8 cellular contexts compared by ENCODE assay signal in the genomic region with DNA sequence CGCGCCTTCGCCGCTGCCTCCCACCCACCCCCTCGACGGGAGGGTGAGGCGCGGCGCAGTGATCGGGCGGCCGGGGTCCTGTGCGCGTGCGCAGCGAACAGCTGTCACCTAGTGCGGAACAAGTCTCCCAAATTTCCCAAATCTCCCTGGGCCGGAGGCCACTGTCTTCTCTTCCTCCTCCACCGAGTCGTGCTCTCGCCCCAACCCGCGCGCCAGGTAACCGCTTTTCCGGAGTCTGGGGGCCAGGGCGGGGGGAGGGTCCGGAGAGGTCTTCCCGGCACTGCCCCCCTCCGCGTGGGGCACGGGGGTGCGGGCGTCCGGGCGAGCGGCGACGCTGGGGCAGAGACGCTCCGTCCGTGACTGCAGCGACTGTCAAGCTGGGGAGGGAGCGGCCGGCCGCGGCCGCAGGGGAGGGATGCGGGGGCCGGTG. TPM values are rescaled to one million over a fixed set of nuclear protein-coding genes. Genes with fewer than 3 reads are reported as not detected.
DNase-seq lines count a peak whose midpoint lies in the region; ATAC-seq, FAIRE-seq and TF ChIP-seq lines count a peak whose summit lies in the region.

No MANE protein-coding gene starts in this region.

- no peaks in the 10 kb centered on the region for H3K9me2 ChIP-seq in hepatocyte (replicated peaks; ENCODE audit: insufficient read depth)

- peak overlapping the region; percentile 100 for H3K27ac Mint-ChIP-seq in activated T-helper 17 cell treated with anti-CD3 and anti-CD28 coated beads, Interleukin-2, amount 50 U/mL, for 72 hours

- intact Hi-C loops in A673 (cut with micrococcal nuclease; ENCODE audit: unreplicated experiment): loop anchor here (2.0 kb wide), 1 partner anchor 77 kb away; no protein-coding TSS in a partner anchor

- CTCF ChIA-PET in A673 (lab: Charles Lee): no interaction called here

- H3K27ac ChIP-seq in A673 (ENCODE audit: low read depth, low read length, poor library complexity, severe bottlenecking): peak overlapping the region; percentile 87
- peak overlapping the region; percentile 96 for H3K27ac ChIP-seq in hepatocyte
- peak overlapping the region; percentile 98 for H3K27ac ChIP-seq in small intestine (ENCODE audit: low read depth in 1 of 2, low read length in 1 of 2)

- H4K20me1 ChIP-seq in hepatocyte (ENCODE audit: insufficient read depth, poor library complexity, severe bottlenecking): peaks cover 2% of the 10 kb centered on the region

- no peak for FAIRE-seq in small intestine (lab: Jason Lieb, UNC)

- H3K27me3 Mint-ChIP-seq in activated T-helper 17 cell treated with anti-CD3 and anti-CD28 coated beads, Interleukin-2, amount 50 U/mL, for 72 hours: no peaks in the 10 kb centered on the region

- POLR2A ChIA-PET in A673 (lab: Charles Lee; ENCODE audit: low non-redundant PET): no interaction called here

- peaks cover 3% of the 10 kb centered on the region for H3K4me1 ChIP-seq in A673 (ENCODE audit: insufficient read depth, low read length, poor library complexity, severe bottlenecking)
- H3K4me1 ChIP-seq in hepatocyte (ENCODE audit: insufficient read depth): no peaks in the 10 kb centered on the region
- peaks cover 0 to 2% of the 10 kb centered on the region in 2 donors for H3K4me1 ChIP-seq in small intestine (ENCODE audit: control insufficient read depth in 2 of 2, insufficient read depth in 1 of 2, low read depth in 1 of 2, low read length in 1 of 2)

- H3K36me3 ChIP-seq in A673 (ENCODE audit: insufficient read depth, low read length, poor library complexity, severe bottlenecking) (no peaks in the 10 kb centered on the region), hepatocyte (replicated peaks; ENCODE audit: insufficient read depth, low read depth) (no peaks in the 10 kb centered on the region), small intestine (ENCODE audit: control insufficient read depth in 2 of 2, insufficient read depth in 2 of 2, low read length in 2 of 2) (no peaks in the 10 kb centered on the region)

- H3K9me3 ChIP-seq in A673 (ENCODE audit: low read depth, low read length, poor library complexity, severe bottlenecking): no peaks in the 10 kb centered on the region
- H3K9me3 ChIP-seq in hepatocyte (ENCODE audit: low read depth): no peaks in the 10 kb centered on the region
- no peaks in the 10 kb centered on the region for H3K9me3 ChIP-seq in small intestine (ENCODE audit: control insufficient read depth, low read depth)

- H2AFZ ChIP-seq in hepatocyte: peak overlapping the region; percentile 65

- H3K4me3 Mint-ChIP-seq in activated T-helper 17 cell treated with anti-CD3 and anti-CD28 coated beads, Interleukin-2, amount 50 U/mL, for 72 hours: peak overlapping the region; percentile 98

- peak overlapping the region; percentile 89 for H3K4me3 ChIP-seq in A673 (ENCODE audit: low read depth, low read length, poor library complexity, severe bottlenecking)
- peak overlapping the region; percentile 86 for H3K4me3 ChIP-seq in hepatocyte
- peak overlapping the region; percentile 81 to 92 for H3K4me3 ChIP-seq in small intestine (ENCODE audit: low read depth in 1 of 2, low read length in 2 of 2)

- ATAC-seq in GM18873 (IDR thresholded peaks at IDR 0.05; ENCODE audit: low FRiP score, unreplicated experiment) (peak; percentile 7), HG03103 (IDR thresholded peaks at IDR 0.05; ENCODE audit: low read depth, unreplicated experiment) (peak; percentile 38)
- ATAC-seq in activated T-helper 17 cell treated with anti-CD3 and anti-CD28 coated beads, Interleukin-2, amount 50 U/mL, for 72 hours (replicated peaks): peak; percentile 7

- peaks cover 10% of the 10 kb centered on the region for H3K4me1 Mint-ChIP-seq in activated T-helper 17 cell treated with anti-CD3 and anti-CD28 coated beads, Interleukin-2, amount 50 U/mL, for 72 hours

- peaks cover 29% of the 10 kb centered on the region for H3K36me3 Mint-ChIP-seq in activated T-helper 17 cell treated with anti-CD3 and anti-CD28 coated beads, Interleukin-2, amount 50 U/mL, for 72 hours (ENCODE audit: low read depth)

- H3K9me3 Mint-ChIP-seq in activated T-helper 17 cell treated with anti-CD3 and anti-CD28 coated beads, Interleukin-2, amount 50 U/mL, for 72 hours: no peaks in the 10 kb centered on the region

- H3K27me3 ChIP-seq in A673 (replicated peaks; ENCODE audit: insufficient read depth, low read depth, low read length, poor library complexity) (no peaks in the 10 kb centered on the region), hepatocyte (no peaks in the 10 kb centered on the region), small intestine (ENCODE audit: control insufficient read depth in 2 of 2, insufficient read depth in 2 of 2, low read length in 2 of 2) (no peaks in the 10 kb centered on the region)

- BruUV-seq in A673 (replicated peaks; lab: Mats Ljungman, UMichigan): no TSS peak

- peaks cover 41% of the 10 kb centered on the region for H3K79me2 ChIP-seq in hepatocyte

- DNase-seq in A673 (ENCODE audit: low spot score) (no peak), hepatocyte (ENCODE audit: low spot score) (no peak), small intestine (no peak), putamen (ENCODE audit: low spot score) (no peak), LoVo (ENCODE audit: low spot score) (no peak)

- H3K4me2 ChIP-seq in hepatocyte: peak overlapping the region; percentile 88

- TF ChIP-seq CTCF in A673 (conservative IDR thresholded peaks at IDR 0.05; ENCODE audit: low read depth, low read length): no peak
- no peak for TF ChIP-seq CTCF in hepatocyte (IDR thresholded peaks at IDR 0.05; ENCODE audit: poor library complexity)

- WGBS in hepatocyte (ENCODE audit: low lambda C conversion rate, missing lambda C conversion rate): 2% methylated on average over 30 of the region's 50 CpGs
- WGBS in small intestine, 3 donors: 0 to 1% (median 0%) methylated on average over 42 to 50 of the region's 50 CpGs

RNA-seq across cellular contexts. Expression of a gene that starts 0.2 kb away (rescaled TPM):
- total RNA-seq in A673 (2021) (4.8 and 6.3 TPM in 2 replicates), hepatocyte (27.3 and 28.7 TPM in 2 replicates)
- 10 to 100 TPM; 46.6 to 70.9 TPM for total RNA-seq in activated T-helper 17 cell treated with anti-CD3 and anti-CD28 coated beads, Interleukin-2, amount 50 U/mL, for 72 hours
- polyA plus RNA-seq in hepatocyte (16.1 and 16.2 TPM in 2 replicates), small intestine (10 to 100 TPM; 12.6 to 23.3 (median 14.6) TPM)
